Comparison of ENCODE assay signal across 1 cellular context in the genomic region with DNA sequence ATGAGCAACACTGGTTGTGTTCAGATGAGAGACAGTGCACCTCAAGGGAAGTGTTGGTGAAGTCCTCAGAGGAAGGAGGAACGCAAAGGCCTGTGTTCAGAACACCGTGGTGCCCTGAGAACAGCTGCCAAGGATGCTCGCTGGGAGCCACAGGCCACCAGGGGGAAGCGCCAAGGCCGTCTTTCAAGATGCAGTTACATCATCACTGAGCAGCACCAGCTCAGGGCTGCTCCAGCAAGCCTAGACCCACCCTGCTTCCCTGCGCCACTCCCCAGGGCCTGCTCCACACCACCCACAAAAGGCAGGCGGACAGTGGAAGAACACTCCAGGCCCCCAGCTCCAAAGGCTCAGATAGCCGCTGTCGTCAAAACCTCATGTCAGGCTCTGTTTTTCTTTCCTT.
TF ChIP-seq lines count a peak whose summit lies in the region.

No MANE protein-coding gene starts in this region.

TF ChIP-seq in K562, 482 proteins besides CTCF, POLR2A, EP300 and RAD21:
- no peak for TF ChIP-seq ZNF175 (CRISPR knock-in tag; IDR thresholded peaks at IDR 0.05; ENCODE audit: low read depth)
- TF ChIP-seq, protein P1, sequence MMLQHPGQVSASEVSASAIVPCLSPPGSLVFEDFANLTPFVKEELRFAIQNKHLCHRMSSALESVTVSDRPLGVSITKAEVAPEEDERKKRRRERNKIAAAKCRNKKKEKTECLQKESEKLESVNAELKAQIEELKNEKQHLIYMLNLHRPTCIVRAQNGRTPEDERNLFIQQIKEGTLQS (IDR thresholded peaks at IDR 0.05) = 0 out of 2 replicates have a peak, but pooled peaks have one; percentile 15
- TF ChIP-seq, protein P1 (CRISPR knock-in tag; conservative IDR thresholded peaks at IDR 0.05) = no peak
- no peak for TF ChIP-seq ZNF384 (IDR thresholded peaks at IDR 0.05; ENCODE audit: low read depth, low read length)
